Comparison of ENCODE assay signal across 1 cellular context in the genomic region with DNA sequence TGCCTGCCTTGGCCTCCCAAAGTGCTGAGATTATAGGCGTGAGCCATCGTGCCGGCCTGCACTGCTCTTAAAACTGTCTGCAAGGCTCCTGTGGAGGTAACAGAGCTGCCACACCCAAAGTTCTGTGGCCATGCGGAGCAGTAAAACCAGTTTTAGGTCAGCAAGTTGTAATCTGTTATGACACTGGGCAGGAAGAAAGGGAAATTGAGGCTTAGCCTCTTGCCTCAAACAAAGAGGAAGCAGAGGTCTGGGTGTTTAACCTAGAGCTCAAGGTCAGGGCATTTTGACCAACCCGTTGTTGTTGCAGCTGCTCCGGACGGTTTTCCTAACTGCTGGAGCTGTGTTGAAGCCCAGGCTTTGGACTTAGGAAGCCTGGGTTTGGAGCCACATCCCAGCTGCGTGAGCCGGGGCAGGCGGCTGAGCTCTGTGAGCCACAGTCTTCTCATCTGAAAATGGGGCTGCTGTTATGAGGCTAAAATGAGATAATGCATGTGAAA.
A peak's percentile ranks its signal among the peaks of the same experiment; 100 is the strongest.
TF ChIP-seq lines count a peak whose summit lies in the region.

No MANE protein-coding gene starts in this region.

TF ChIP-seq in HepG2, 621 proteins besides CTCF, POLR2A, EP300 and RAD21 (continued from another document and continues in another):
- TF ChIP-seq TMF1 (CRISPR knock-in tag; IDR thresholded peaks at IDR 0.05; ENCODE audit: low read depth): no peak
- peak; percentile 98 for TF ChIP-seq ZNF629 (CRISPR knock-in tag; conservative IDR thresholded peaks at IDR 0.05)
- TF ChIP-seq TCF7 (IDR thresholded peaks at IDR 0.05; ENCODE audit: low read depth): no peak
- no peak for TF ChIP-seq NCOR1 (IDR thresholded peaks at IDR 0.05; ENCODE audit: borderline replicate concordance, low read length)
- peak; percentile 33; the same call in 1 of the 2 replicates for TF ChIP-seq MLX (CRISPR knock-in tag; IDR thresholded peaks at IDR 0.05)
- TF ChIP-seq ZNF569 (CRISPR knock-in tag; IDR thresholded peaks at IDR 0.05; ENCODE audit: borderline replicate concordance): no peak
- no peak for TF ChIP-seq SRSF9 (IDR thresholded peaks at IDR 0.05; ENCODE audit: borderline replicate concordance, insufficient read depth, low read depth, low read length, poor library complexity, severe bottlenecking)
- TF ChIP-seq, protein P1, sequence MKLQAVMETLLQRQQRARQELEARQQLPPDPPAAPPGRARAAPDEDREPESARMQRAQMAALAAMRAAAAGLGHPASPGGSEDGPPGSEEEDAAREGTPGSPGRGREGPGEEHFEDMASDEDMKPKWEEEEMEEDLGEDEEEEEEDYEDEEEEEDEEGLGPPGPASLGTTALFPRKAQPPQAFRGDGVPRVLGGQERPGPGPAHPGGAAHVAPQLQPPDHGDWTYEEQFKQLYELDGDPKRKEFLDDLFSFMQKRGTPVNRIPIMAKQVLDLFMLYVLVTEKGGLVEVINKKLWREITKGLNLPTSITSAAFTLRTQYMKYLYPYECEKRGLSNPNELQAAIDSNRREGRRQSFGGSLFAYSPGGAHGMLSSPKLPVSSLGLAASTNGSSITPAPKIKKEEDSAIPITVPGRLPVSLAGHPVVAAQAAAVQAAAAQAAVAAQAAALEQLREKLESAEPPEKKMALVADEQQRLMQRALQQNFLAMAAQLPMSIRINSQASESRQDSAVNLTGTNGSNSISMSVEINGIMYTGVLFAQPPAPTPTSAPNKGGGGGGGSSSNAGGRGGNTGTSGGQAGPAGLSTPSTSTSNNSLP (IDR thresholded peaks at IDR 0.05; ENCODE audit: low read depth, low read length): no peak
- no peak for TF ChIP-seq POLR2AphosphoS5 (IDR thresholded peaks at IDR 0.05; ENCODE audit: low read depth, low read length)
- no peak for TF ChIP-seq NFAT5 (CRISPR knock-in tag; IDR thresholded peaks at IDR 0.05)
- TF ChIP-seq ZNF646 (CRISPR knock-in tag; IDR thresholded peaks at IDR 0.05): no peak
- TF ChIP-seq RFX5 (IDR thresholded peaks at IDR 0.05; ENCODE audit: low read depth, low read length): no peak
- no peak for TF ChIP-seq TOE1 (CRISPR knock-in tag; IDR thresholded peaks at IDR 0.05)
- no peak for TF ChIP-seq ZNF841 (CRISPR knock-in tag; IDR thresholded peaks at IDR 0.05; ENCODE audit: borderline replicate concordance)
- 0 out of 2 replicates have a peak, but pooled peaks have one; percentile 34 for TF ChIP-seq HOMEZ (CRISPR knock-in tag; IDR thresholded peaks at IDR 0.05; ENCODE audit: low read depth)
- 0 out of 2 replicates have a peak, but pooled peaks have one; percentile 54 for TF ChIP-seq ZNF788 (CRISPR knock-in tag; IDR thresholded peaks at IDR 0.05; ENCODE audit: borderline replicate concordance)
- no peak for TF ChIP-seq RBFOX2 (IDR thresholded peaks at IDR 0.05; ENCODE audit: low read depth, low read length)
- peak; percentile 74 for TF ChIP-seq PAXIP1 (CRISPR knock-in tag; conservative IDR thresholded peaks at IDR 0.05)
- TF ChIP-seq, protein P2, sequence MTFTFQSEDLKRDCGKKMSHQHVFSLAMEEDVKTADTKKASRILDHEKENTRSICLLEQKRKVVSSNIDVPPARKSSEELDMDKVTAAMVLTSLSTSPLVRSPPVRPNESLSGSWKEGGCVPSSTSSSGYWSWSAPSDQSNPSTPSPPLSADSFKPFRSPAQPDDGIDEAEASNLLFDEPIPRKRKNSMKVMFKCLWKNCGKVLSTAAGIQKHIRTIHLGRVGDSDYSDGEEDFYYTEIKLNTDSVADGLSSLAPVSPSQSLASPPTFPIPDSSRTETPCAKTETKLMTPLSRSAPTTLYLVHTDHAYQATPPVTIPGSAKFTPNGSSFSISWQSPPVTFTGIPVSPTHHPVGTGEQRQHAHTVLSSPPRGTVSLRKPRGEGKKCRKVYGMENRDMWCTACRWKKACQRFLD (CRISPR knock-in tag; IDR thresholded peaks at IDR 0.05; ENCODE audit: borderline replicate concordance): no peak
- TF ChIP-seq ATF6 (CRISPR knock-in tag; conservative IDR thresholded peaks at IDR 0.05): no peak
- TF ChIP-seq NFIC (IDR thresholded peaks at IDR 0.05; ENCODE audit: low read length): no peak
- no peak for TF ChIP-seq RORA (CRISPR knock-in tag; IDR thresholded peaks at IDR 0.05)
- TF ChIP-seq POLR2AphosphoS2 (IDR thresholded peaks at IDR 0.05; ENCODE audit: low read depth, low read length): no peak
- no peak for TF ChIP-seq NFYB (CRISPR knock-in tag; IDR thresholded peaks at IDR 0.05)
- TF ChIP-seq SIX1 (CRISPR knock-in tag; IDR thresholded peaks at IDR 0.05; ENCODE audit: borderline replicate concordance): no peak
